ENCODE assay signal across 26 cellular contexts in genomic region chr7:43458330-43458729, GRCh38.
"Had no signal": no experiment of that assay in that cellular context is flagged by ENCODE, and none has a peak within 500 bp of the region (broad histone marks: within the 10 kb centered on the region; RNA-seq: fewer than 3 reads in every experiment).

No MANE protein-coding gene starts in this region.

- H3K27me3 ChIP-seq: hepatocyte, neural progenitor cell, pancreas, suprapubic skin, uterus had no signal

- H3K36me3 ChIP-seq: heart right ventricle, left ventricle myocardium inferior, neural progenitor cell, pancreas, prostate gland, suprapubic skin, thoracic aorta, tibial artery, uterus had no signal

- DNase-seq: heart right ventricle; left colon; left ventricle myocardium inferior; midbrain; mucosa of descending colon; naive thymus-derived CD8-positive, alpha-beta T cell; nephron progenitor cell; pancreas; posterior cingulate gyrus; retina; right cardiac atrium; stimulated activated CD4-positive, alpha-beta T cell treated with anti-CD3 and anti-CD28 coated beads, Interleukin-12 subunit alpha, Interleukin-12 subunit beta, amount 100 ng/mL, for 4 hours; stimulated activated CD4-positive, alpha-beta T cell treated with anti-CD3 and anti-CD28 coated beads, Interleukin-15, amount 100 ng/mL, for 24 hours; stimulated activated CD4-positive, alpha-beta T cell treated with anti-CD3 and anti-CD28 coated beads, Interleukin-2, amount 100 ng/mL, for 24 hours; stimulated activated CD4-positive, alpha-beta T cell treated with anti-CD3 and anti-CD28 coated beads, Interleukin-4, amount 100 ng/mL, for 1 hour; stimulated activated naive CD4-positive, alpha-beta T cell; tibial artery; uterus had no signal

- H3K4me2 ChIP-seq: hepatocyte, neural progenitor cell had no signal

- H3K79me2 ChIP-seq: hepatocyte had no signal

- H3K4me1 ChIP-seq: pancreas, prostate gland, uterus had no signal

- H3K9ac ChIP-seq: neural progenitor cell had no signal

- H3K4me3 ChIP-seq: heart right ventricle, hepatocyte, left ventricle myocardium inferior, lung, mucosa of descending colon, neural progenitor cell, pancreas, prostate gland, skin epidermis, suprapubic skin, thoracic aorta, tibial artery, uterus had no signal

- H2AFZ ChIP-seq: hepatocyte, neural progenitor cell had no signal

- H3K9me3 ChIP-seq: heart right ventricle, left ventricle myocardium inferior, mucosa of descending colon, pancreas, prostate gland, suprapubic skin, thoracic aorta, tibial artery, uterus had no signal

- FAIRE-seq: keratinocyte, pancreas had no signal

- H3K27ac ChIP-seq: heart right ventricle, hepatocyte, left ventricle myocardium inferior, neural progenitor cell, pancreas, prostate gland, skin epidermis, suprapubic skin, thoracic aorta, tibial artery, uterus had no signal
